ENCODE assay signal across 22 cellular contexts in the genomic region with DNA sequence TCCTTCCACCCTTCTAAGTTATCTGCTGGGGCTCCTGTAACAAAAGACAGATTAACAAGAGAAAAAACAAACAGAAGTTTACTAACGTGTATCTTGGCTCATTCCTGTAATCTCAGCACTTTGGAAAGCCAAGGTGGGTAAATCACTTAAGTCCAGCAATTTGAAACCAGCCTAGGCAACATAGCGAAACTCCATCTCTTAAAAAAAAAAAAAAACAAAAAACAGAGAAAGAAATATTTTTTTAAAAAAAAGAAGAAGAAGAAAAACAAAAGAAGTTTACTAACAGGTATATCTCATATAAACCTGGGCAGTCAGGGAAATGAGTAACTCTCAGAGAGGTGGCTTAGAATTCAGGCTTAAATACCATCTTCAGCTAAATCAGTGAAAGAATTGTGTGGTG. TPM values are rescaled to one million over a fixed set of nuclear protein-coding genes. Genes with fewer than 3 reads are reported as not detected.
DNase-seq lines count a peak whose midpoint lies in the region; ATAC-seq, FAIRE-seq and TF ChIP-seq lines count a peak whose summit lies in the region.
"Had no signal": no experiment of that assay in that cellular context is flagged by ENCODE, and none has a peak within 500 bp of the region (broad histone marks: within the 10 kb centered on the region; RNA-seq: fewer than 3 reads in every experiment).

No MANE protein-coding gene starts in this region.

- no peak for ATAC-seq in CD4-positive, alpha-beta T cell (ENCODE audit: poor library complexity)
- ATAC-seq in WTC11: no peak
- ATAC-seq in PC-3: no peak
- ATAC-seq: stimulated activated naive B cell treated with anti-CD40 and anti-IgM and Interleukin-4, amounts not matched to agents 10 μg/mL and 1 μg/mL and 100 μg/mL, for 72 hours had no signal

- H3K4me3 Mint-ChIP-seq in CD4-positive, alpha-beta T cell: no peak overlapping the region
- no peak overlapping the region for H3K4me3 Mint-ChIP-seq in CD8-positive, alpha-beta memory T cell
- no peak overlapping the region for H3K4me3 Mint-ChIP-seq in WTC11
- H3K4me3 Mint-ChIP-seq: dendritic cell treated with granulocyte-macrophage colony-stimulating factor and Interleukin-4, amounts not matched to agents 40 ng/mL and 50 ng/mL, for 4 days; neural progenitor cell; stimulated activated naive B cell treated with anti-CD40 and anti-IgM and Interleukin-4, amounts not matched to agents 10 μg/mL and 1 μg/mL and 100 μg/mL, for 72 hours; T-helper 1 cell treated with Interleukin-12 subunit alpha and Interleukin-12 subunit beta and Interleukin-4 antibody, amounts not matched to agents 30 μg/mL and 1 μg/mL, for 36 hours had no signal

- no peaks in the 10 kb centered on the region for H3K27me3 ChIP-seq in CD4-positive, alpha-beta T cell (ENCODE audit: control insufficient read depth, insufficient read depth, low read length)
- H3K27me3 ChIP-seq in CD8-positive, alpha-beta memory T cell (ENCODE audit: insufficient read depth, low read length, poor library complexity, severe bottlenecking): no peaks in the 10 kb centered on the region
- H3K27me3 ChIP-seq in iPS-20b (ENCODE audit: insufficient read depth, low read length) (no peaks in the 10 kb centered on the region), PC-3 (ENCODE audit: low read length) (no peaks in the 10 kb centered on the region)
- H3K27me3 ChIP-seq: neural progenitor cell, right lobe of liver had no signal

- H3K27me3 Mint-ChIP-seq in CD4-positive, alpha-beta T cell: no peaks in the 10 kb centered on the region
- no peaks in the 10 kb centered on the region for H3K27me3 Mint-ChIP-seq in CD8-positive, alpha-beta memory T cell
- no peaks in the 10 kb centered on the region; the same call in 1 of the 2 replicates for H3K27me3 Mint-ChIP-seq in WTC11 (ENCODE audit: low read depth)

- BruUV-seq in PC-3 (replicated peaks; lab: Mats Ljungman, UMichigan): no TSS peak

- no peaks in the 10 kb centered on the region for H3K36me3 Mint-ChIP-seq in CD4-positive, alpha-beta T cell (ENCODE audit: low read depth)
- no peaks in the 10 kb centered on the region for H3K36me3 Mint-ChIP-seq in CD8-positive, alpha-beta memory T cell
- H3K36me3 Mint-ChIP-seq in WTC11: no peaks in the 10 kb centered on the region
- H3K36me3 Mint-ChIP-seq: neural progenitor cell; stimulated activated naive B cell treated with anti-CD40 and anti-IgM and Interleukin-4, amounts not matched to agents 10 μg/mL and 1 μg/mL and 100 μg/mL, for 72 hours had no signal

- H3K4me1 ChIP-seq in CD8-positive, alpha-beta memory T cell (ENCODE audit: insufficient read depth, low read length): peaks cover 49% of the 10 kb centered on the region
- H3K4me1 ChIP-seq in iPS-20b (ENCODE audit: insufficient read depth, low read length): peaks cover 16% of the 10 kb centered on the region; the same call in 1 of the 2 replicates
- H3K4me1 ChIP-seq in PC-3 (ENCODE audit: insufficient read depth, low read length): no peaks in the 10 kb centered on the region; the same call in 1 of the 2 replicates
- H3K4me1 ChIP-seq: neural progenitor cell, right lobe of liver had no signal

- DNase-seq in CD4-positive, alpha-beta T cell: no peak
- no peak for DNase-seq in CD8-positive, alpha-beta memory T cell
- DNase-seq in WTC11 (ENCODE audit: low spot score): no peak
- DNase-seq in NOMO-1 (lab: John Stamatoyannopoulos, UW; ENCODE audit: unreplicated experiment in 2 of 2): no peak
- DNase-seq in HTR-8/SVneo (ENCODE audit: insufficient read length, low spot score): no peak
- DNase-seq in PC-3: no peak
- DNase-seq: aorta; DMS53; GDM1; NCI-H2171 treated with DMSO at 0.1 percent for 48 hours; NCI-H524 treated with DMSO at 0.1 percent for 48 hours; NK-92 treated with Interleukin-12 subunit alpha and Interleukin-12 subunit beta, amount 100 ng/mL, for 24 hours; right lobe of liver; stimulated activated CD4-positive, alpha-beta T cell treated with anti-CD3 and anti-CD28 coated beads, Interleukin-12 subunit alpha, Interleukin-12 subunit beta, amount 100 ng/mL, for 4 hours; stimulated activated naive B cell treated with anti-CD40 and anti-IgM and Interleukin-4, amounts not matched to agents 10 μg/mL and 1 μg/mL and 100 μg/mL, for 72 hours had no signal

- H3K4me1 Mint-ChIP-seq in CD4-positive, alpha-beta T cell (ENCODE audit: low read depth): peaks cover 81% of the 10 kb centered on the region
- peaks cover 33 to 52% (median 37%) of the 10 kb centered on the region in 3 donors for H3K4me1 Mint-ChIP-seq in CD8-positive, alpha-beta memory T cell
- H3K4me1 Mint-ChIP-seq in WTC11: peaks cover 30% of the 10 kb centered on the region
- H3K4me1 Mint-ChIP-seq: neural progenitor cell had no signal

- H3K4me3 ChIP-seq in CD8-positive, alpha-beta memory T cell (ENCODE audit: low read length): no peak overlapping the region
- H3K4me3 ChIP-seq in iPS-20b (ENCODE audit: low read length) (peak overlapping the region; percentile 37; the same call in 1 of the 2 replicates), PC-3 (ENCODE audit: low read length) (no peak overlapping the region)
- H3K4me3 ChIP-seq: neural progenitor cell, right lobe of liver, thoracic aorta had no signal

- CTCF ChIA-PET in CD4-positive, alpha-beta T cell (lab: Charles Lee): interaction anchor here (0.8 to 0.9 kb wide), 2 partner anchors 9 to 82 kb away, joined by 3 read pairs; no protein-coding TSS in a partner anchor
- CTCF ChIA-PET in CD8-positive, alpha-beta memory T cell (lab: Charles Lee): interaction anchor here (1.0 to 1.7 kb wide), 3 partner anchors 12 to 181 kb away, joined by 3 to 4 read pairs (median 3); partner anchors contain the start of gene RNF14
- CTCF ChIA-PET in WTC11 (lab: Charles Lee): interaction anchor here (1.8 kb wide), 1 partner anchor 86 kb away, joined by 4 read pairs; no protein-coding TSS in a partner anchor
- CTCF ChIA-PET in PC-3 (lab: Charles Lee): no interaction called here

- H3K4me2 ChIP-seq in PC-3 (ENCODE audit: low read length): no peak overlapping the region
- H3K4me2 ChIP-seq: neural progenitor cell had no signal

- no peaks in the 10 kb centered on the region for H3K9me3 ChIP-seq in CD4-positive, alpha-beta T cell (ENCODE audit: control insufficient read depth, low read length)
- no peaks in the 10 kb centered on the region for H3K9me3 ChIP-seq in CD8-positive, alpha-beta memory T cell (ENCODE audit: low read length)
- H3K9me3 ChIP-seq in iPS-20b (ENCODE audit: insufficient read depth, low read depth, low read length): no peaks in the 10 kb centered on the region
- H3K9me3 ChIP-seq in PC-3 (ENCODE audit: low read length): no peaks in the 10 kb centered on the region
- H3K9me3 ChIP-seq: right lobe of liver, thoracic aorta had no signal

- peak overlapping the region; percentile 94 for H3K27ac Mint-ChIP-seq in CD4-positive, alpha-beta T cell
- peak overlapping the region in 6 of 8 donors; percentile 24 to 93 (median 83) for H3K27ac Mint-ChIP-seq in CD8-positive, alpha-beta memory T cell
- H3K27ac Mint-ChIP-seq in WTC11: peak overlapping the region; percentile 64
- H3K27ac Mint-ChIP-seq: dendritic cell treated with granulocyte-macrophage colony-stimulating factor and Interleukin-4, amounts not matched to agents 40 ng/mL and 50 ng/mL, for 4 days; neural progenitor cell; stimulated activated naive B cell treated with anti-CD40 and anti-IgM and Interleukin-4, amounts not matched to agents 10 μg/mL and 1 μg/mL and 100 μg/mL, for 72 hours; T-helper 1 cell treated with Interleukin-12 subunit alpha and Interleukin-12 subunit beta and Interleukin-4 antibody, amounts not matched to agents 30 μg/mL and 1 μg/mL, for 36 hours had no signal

- FAIRE-seq in HTR-8/SVneo (lab: Jason Lieb, UNC): no peak
- FAIRE-seq: endometrium, GM18507 had no signal

- no peaks in the 10 kb centered on the region for H3K9me3 Mint-ChIP-seq in CD4-positive, alpha-beta T cell
- H3K9me3 Mint-ChIP-seq in CD8-positive, alpha-beta memory T cell: no peaks in the 10 kb centered on the region
- H3K9me3 Mint-ChIP-seq in WTC11: peaks cover 9% of the 10 kb centered on the region

- POLR2A ChIA-PET in CD4-positive, alpha-beta T cell (lab: Charles Lee): interaction anchor here (0.6 to 8.6 kb wide), 6 partner anchors 9 to 432 kb away, joined by 3 to 197 read pairs (median 4); partner anchors contain the start of gene NDFIP1
- POLR2A ChIA-PET in CD8-positive, alpha-beta memory T cell (lab: Charles Lee): no interaction called here
- POLR2A ChIA-PET in WTC11 (lab: Charles Lee): no interaction called here
- POLR2A ChIA-PET in PC-3 (lab: Charles Lee; ENCODE audit: unreplicated experiment): no interaction called here

- no peaks in the 10 kb centered on the region for H3F3A ChIP-seq in PC-3 (ENCODE audit: low read length, unreplicated experiment)

- no peak for TF ChIP-seq CTCF in CD4-positive, alpha-beta T cell (IDR thresholded peaks at IDR 0.05)
- TF ChIP-seq CTCF in WTC11 (IDR thresholded peaks at IDR 0.05): no peak
- no peak for TF ChIP-seq CTCF in PC-3 (conservative IDR thresholded peaks at IDR 0.05; ENCODE audit: low read depth, low read length)

- H3K27ac ChIP-seq in CD4-positive, alpha-beta T cell (ENCODE audit: low read depth, low read length): peak overlapping the region; percentile 18
- no peak overlapping the region for H3K27ac ChIP-seq in CD8-positive, alpha-beta memory T cell (ENCODE audit: low read depth, low read length)
- no peak overlapping the region for H3K27ac ChIP-seq in iPS-20b (ENCODE audit: low read length)
- no peak overlapping the region for H3K27ac ChIP-seq in PC-3 (ENCODE audit: low read length)
- H3K27ac ChIP-seq: neural progenitor cell, right lobe of liver, thoracic aorta had no signal

- no peaks in the 10 kb centered on the region for H3K9me2 ChIP-seq in PC-3 (replicated peaks; ENCODE audit: low read length)

- H3K79me2 ChIP-seq in PC-3 (ENCODE audit: low read length): no peaks in the 10 kb centered on the region

- H2AFZ ChIP-seq in PC-3 (ENCODE audit: low read length): no peak overlapping the region
- H2AFZ ChIP-seq: neural progenitor cell had no signal

- H4K20me1 ChIP-seq in PC-3 (ENCODE audit: low read length): no peaks in the 10 kb centered on the region

- no peaks in the 10 kb centered on the region for H3K36me3 ChIP-seq in CD8-positive, alpha-beta memory T cell (ENCODE audit: insufficient read depth, low read length)
- H3K36me3 ChIP-seq in iPS-20b (ENCODE audit: insufficient read depth, low read depth, low read length) (no peaks in the 10 kb centered on the region), PC-3 (ENCODE audit: low read depth, low read length) (no peaks in the 10 kb centered on the region)
- H3K36me3 ChIP-seq: neural progenitor cell, right lobe of liver, thoracic aorta had no signal

- intact Hi-C loops in CD4-positive, alpha-beta T cell (cut with DNase I, micrococcal nuclease): loop anchor here (5.0 to 10.0 kb wide), 3 partner anchors 34 to 773 kb away; partner anchors contain the start of gene TAF7 (in 1 of the 2)
- intact Hi-C loops in PC-3 (cut with micrococcal nuclease): no loop called here

- H3K9ac ChIP-seq in iPS-20b (ENCODE audit: low read depth, low read length) (no peak overlapping the region), PC-3 (ENCODE audit: low read length) (no peak overlapping the region)
- H3K9ac ChIP-seq: neural progenitor cell had no signal

RNA-seq across cellular contexts. Expression of gene NDFIP1, which starts 10.3 kb away (rescaled TPM):
- 100 to 1,000 TPM; 185 to 192 TPM for total RNA-seq in CD4-positive, alpha-beta T cell
- 10 to 100 TPM; 81.3 to 84.4 TPM for total RNA-seq in CD8-positive, alpha-beta memory T cell
- 58.3 TPM for polyA plus RNA-seq in CD8-positive, alpha-beta memory T cell
- total RNA-seq in WTC11 (2021) (26.4 to 27.6 TPM (median 26.6 TPM) in 3 replicates), PC-3 (2014; rRNA removed) (33.5 and 38.2 TPM in 2 replicates)
